Comparison of ENCODE assay signal across 10 cellular contexts in the genomic region with DNA sequence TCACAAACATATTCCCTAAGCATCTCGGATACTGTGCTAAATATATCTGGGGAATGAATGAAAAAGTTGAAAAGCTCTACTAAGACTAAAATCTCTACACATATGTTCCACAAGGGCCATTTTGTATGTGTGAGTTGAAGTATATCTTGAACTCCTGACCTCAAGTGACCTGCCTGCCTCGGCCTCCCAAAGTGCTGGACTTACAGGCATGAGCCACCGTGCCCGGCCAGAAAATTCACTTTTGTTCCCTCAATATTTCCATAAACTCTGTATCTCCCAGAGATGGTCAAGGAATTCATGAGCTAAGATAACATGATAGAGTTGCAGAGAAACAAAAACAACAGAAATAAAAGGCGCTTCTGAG. TPM values are rescaled to one million over a fixed set of nuclear protein-coding genes. Genes with fewer than 3 reads are reported as not detected.
A peak's percentile ranks its signal among the peaks of the same experiment; 100 is the strongest.
DNase-seq lines count a peak whose midpoint lies in the region; ATAC-seq, FAIRE-seq and TF ChIP-seq lines count a peak whose summit lies in the region.
"Had no signal": no experiment of that assay in that cellular context is flagged by ENCODE, and none has a peak within 500 bp of the region (broad histone marks: within the 10 kb centered on the region; RNA-seq: fewer than 3 reads in every experiment).

No MANE protein-coding gene starts in this region.

- peak overlapping the region; percentile 82 for H3K4me2 ChIP-seq in OCI-LY3 (ENCODE audit: low read length)
- H3K4me2 ChIP-seq in smooth muscle cell: peak overlapping the region; percentile 94

- H3K9ac ChIP-seq in OCI-LY3 (ENCODE audit: low read length) (no peak overlapping the region; the same call in 1 of the 2 replicates), endodermal cell (ENCODE audit: extremely low read depth, low read length, poor library complexity, severe bottlenecking) (no peak overlapping the region), smooth muscle cell (ENCODE audit: low read depth) (no peak overlapping the region)

- TF ChIP-seq CTCF in OCI-LY3 (IDR thresholded peaks at IDR 0.05; ENCODE audit: low read depth, low read length) (no peak), endodermal cell (conservative IDR thresholded peaks at IDR 0.05) (no peak), smooth muscle cell (IDR thresholded peaks at IDR 0.05; ENCODE audit: borderline replicate concordance, insufficient read depth, poor library complexity, severe bottlenecking) (no peak)

- peaks cover 24% of the 10 kb centered on the region for H3K36me3 Mint-ChIP-seq in activated CD4-positive, alpha-beta T cell treated with anti-CD3 and anti-CD28 coated beads, Interleukin-2, amount 10 ng/mL, durations not matched to agents 7 days and 5 days (ENCODE audit: low read depth)
- peaks cover 24% of the 10 kb centered on the region for H3K36me3 Mint-ChIP-seq in endodermal cell (ENCODE audit: low read depth)

- peak overlapping the region; percentile 78 for H3K4me3 ChIP-seq in OCI-LY3 (ENCODE audit: low read length)
- peak overlapping the region; percentile 99 for H3K4me3 ChIP-seq in endodermal cell (ENCODE audit: low read length)
- H3K4me3 ChIP-seq in smooth muscle cell: peak overlapping the region; percentile 84

- no peak overlapping the region for H3K27ac Mint-ChIP-seq in activated CD4-positive, alpha-beta T cell treated with anti-CD3 and anti-CD28 coated beads, Interleukin-2, amount 10 ng/mL, durations not matched to agents 7 days and 5 days
- no peak overlapping the region for H3K27ac Mint-ChIP-seq in endodermal cell

- H3K79me2 ChIP-seq in OCI-LY3 (ENCODE audit: low read length): peaks cover 43% of the 10 kb centered on the region
- H3K79me2 ChIP-seq in smooth muscle cell (ENCODE audit: low read depth): peaks cover 24% of the 10 kb centered on the region

- DNase-seq in activated CD4-positive, alpha-beta T cell treated with anti-CD3 and anti-CD28 coated beads, Interleukin-2, amount 10 ng/mL, durations not matched to agents 7 days and 5 days: no peak
- DNase-seq in activated CD4-positive, alpha-beta T cell treated with anti-CD3 and anti-CD28 coated beads for 48 hours: no peak
- DNase-seq in endodermal cell (no peak), smooth muscle cell (lab: John Stamatoyannopoulos, UW; ENCODE audit: unreplicated experiment) (no peak), frontal cortex (ENCODE audit: low spot score in 2 of 2) (no peak), T1000 (lab: John Stamatoyannopoulos, UW) (no peak)
- DNase-seq: NCI-H446 treated with DMSO at 0.1 percent for 48 hours had no signal

- H3K4me1 ChIP-seq in OCI-LY3 (ENCODE audit: low read length): peaks cover 19% of the 10 kb centered on the region
- peaks cover 3% of the 10 kb centered on the region for H3K4me1 ChIP-seq in endodermal cell (ENCODE audit: control insufficient read depth, insufficient read depth, low read length)
- peaks cover 41% of the 10 kb centered on the region for H3K4me1 ChIP-seq in smooth muscle cell (ENCODE audit: low read depth)

- no peak for ATAC-seq in GM21381 (IDR thresholded peaks at IDR 0.05; ENCODE audit: unreplicated experiment)

- H3K4me3 Mint-ChIP-seq in activated CD4-positive, alpha-beta T cell treated with anti-CD3 and anti-CD28 coated beads, Interleukin-2, amount 10 ng/mL, durations not matched to agents 7 days and 5 days: peak overlapping the region; percentile 94
- peak overlapping the region; percentile 94 for H3K4me3 Mint-ChIP-seq in endodermal cell

- H3K4me1 Mint-ChIP-seq in activated CD4-positive, alpha-beta T cell treated with anti-CD3 and anti-CD28 coated beads, Interleukin-2, amount 10 ng/mL, durations not matched to agents 7 days and 5 days: peaks cover 39% of the 10 kb centered on the region
- H3K4me1 Mint-ChIP-seq in endodermal cell: peaks cover 11% of the 10 kb centered on the region

- CTCF ChIA-PET in activated CD4-positive, alpha-beta T cell treated with anti-CD3 and anti-CD28 coated beads, Interleukin-2, amount 10 ng/mL, durations not matched to agents 7 days and 5 days (lab: Charles Lee): interaction anchor here (1.0 to 2.0 kb wide), 4 partner anchors 21 to 175 kb away, joined by 3 to 10 read pairs (median 4); partner anchors contain the start of gene LMBR1L

- POLR2A ChIA-PET in activated CD4-positive, alpha-beta T cell treated with anti-CD3 and anti-CD28 coated beads, Interleukin-2, amount 10 ng/mL, durations not matched to agents 7 days and 5 days (lab: Charles Lee): interaction anchor here (1.5 kb wide), 1 partner anchor 132 kb away, joined by 3 read pairs; the partner anchor contains the start of gene TUBA1B

- no peaks in the 10 kb centered on the region for H3K27me3 ChIP-seq in OCI-LY3 (ENCODE audit: low read depth, low read length)
- no peaks in the 10 kb centered on the region for H3K27me3 ChIP-seq in endodermal cell (ENCODE audit: control insufficient read depth, insufficient read depth, low read length, poor library complexity, severe bottlenecking)
- no peaks in the 10 kb centered on the region for H3K27me3 ChIP-seq in smooth muscle cell (ENCODE audit: low read depth)

- no peak overlapping the region for H2AFZ ChIP-seq in OCI-LY3 (ENCODE audit: low read depth, low read length)
- no peak overlapping the region for H2AFZ ChIP-seq in smooth muscle cell (ENCODE audit: low read depth)

- no peak overlapping the region for H3K27ac ChIP-seq in OCI-LY3 (ENCODE audit: low read length)
- no peak overlapping the region for H3K27ac ChIP-seq in endodermal cell (ENCODE audit: low read depth, low read length)
- no peak overlapping the region for H3K27ac ChIP-seq in smooth muscle cell (ENCODE audit: low read depth)

- H3F3A ChIP-seq in smooth muscle cell (ENCODE audit: low read depth): peaks cover 29% of the 10 kb centered on the region

- H3K27me3 Mint-ChIP-seq in activated CD4-positive, alpha-beta T cell treated with anti-CD3 and anti-CD28 coated beads, Interleukin-2, amount 10 ng/mL, durations not matched to agents 7 days and 5 days: no peaks in the 10 kb centered on the region
- no peaks in the 10 kb centered on the region for H3K27me3 Mint-ChIP-seq in endodermal cell (ENCODE audit: insufficient read depth)
- H3K27me3 Mint-ChIP-seq: activated naive CD4-positive, alpha-beta T cell treated with anti-CD3 and anti-CD28 coated beads, Interleukin-2, amount 50 U/mL, for 24 hours had no signal

- 93 to 100% methylated on average over 1 to 4 of the region's 5 CpGs for WGBS in endodermal cell (ENCODE audit: insufficient coverage in 1 of 2, insufficient read length in 1 of 2), 2 experiments
- 91% methylated on average over 5 of the region's 5 CpGs for WGBS in smooth muscle cell (ENCODE audit: low lambda C conversion rate)

- H3K9me3 ChIP-seq in OCI-LY3 (ENCODE audit: insufficient read depth, low read length) (no peaks in the 10 kb centered on the region), endodermal cell (ENCODE audit: control insufficient read depth, low read length) (no peaks in the 10 kb centered on the region), smooth muscle cell (replicated peaks; ENCODE audit: low read depth) (no peaks in the 10 kb centered on the region)

- H4K20me1 ChIP-seq in OCI-LY3 (ENCODE audit: insufficient read depth, low read length) (peaks cover 20% of the 10 kb centered on the region), smooth muscle cell (ENCODE audit: low read depth) (peaks cover 27% of the 10 kb centered on the region)

- H3K9me3 Mint-ChIP-seq in activated CD4-positive, alpha-beta T cell treated with anti-CD3 and anti-CD28 coated beads, Interleukin-2, amount 10 ng/mL, durations not matched to agents 7 days and 5 days: no peaks in the 10 kb centered on the region
- peaks cover 18% of the 10 kb centered on the region for H3K9me3 Mint-ChIP-seq in endodermal cell
- H3K9me3 Mint-ChIP-seq: activated naive CD4-positive, alpha-beta T cell treated with anti-CD3 and anti-CD28 coated beads, Interleukin-2, amount 50 U/mL, for 24 hours had no signal

- FAIRE-seq in frontal cortex (lab: Jason Lieb, UNC): no peak

- H3K36me3 ChIP-seq in OCI-LY3 (replicated peaks; ENCODE audit: low read depth, low read length) (peaks cover 22% of the 10 kb centered on the region), endodermal cell (ENCODE audit: control insufficient read depth, insufficient read depth, low read length) (peaks cover 20% of the 10 kb centered on the region), smooth muscle cell (ENCODE audit: low read depth) (no peaks in the 10 kb centered on the region)

RNA-seq across cellular contexts. Expression of gene TUBA1C, which starts 1.5 kb away (rescaled TPM):
- total RNA-seq in activated CD4-positive, alpha-beta T cell treated with anti-CD3 and anti-CD28 coated beads, Interleukin-2, amount 10 ng/mL, durations not matched to agents 7 days and 5 days: 100 to 1,000 TPM; 246 to 278 TPM
- total RNA-seq in endodermal cell (100 to 1,000 TPM; 600 to 684 TPM), smooth muscle cell (538 and 586 TPM in 2 replicates), frontal cortex (55.0 TPM)
- polyA plus RNA-seq in endodermal cell (2013, experiment 1 of 2): 567 TPM
- polyA plus RNA-seq in endodermal cell (2013, experiment 2 of 2): 581 TPM
- polyA plus RNA-seq in smooth muscle cell: 280 and 284 TPM in 2 replicates

RNA-seq across cellular contexts. Expression of gene PRPH, which starts 31.6 kb away (rescaled TPM):
- total RNA-seq in activated CD4-positive, alpha-beta T cell treated with anti-CD3 and anti-CD28 coated beads, Interleukin-2, amount 10 ng/mL, durations not matched to agents 7 days and 5 days: not detected
- under 1 TPM; 0.42 to 0.51 TPM for total RNA-seq in endodermal cell
- polyA plus RNA-seq in endodermal cell (2013, experiment 1 of 2): 18.3 TPM
- polyA plus RNA-seq in endodermal cell (2013, experiment 2 of 2): 16.8 TPM
- total RNA-seq in smooth muscle cell: not detected in 2 replicates
- polyA plus RNA-seq in smooth muscle cell: 0.43 TPM in 1 of 2 replicates, not detected in the other
- 0.82 TPM for total RNA-seq in frontal cortex

RNA-seq across cellular contexts. Expression of gene TROAP, which starts 59.7 kb away (rescaled TPM):
- 100 to 1,000 TPM; 111 to 115 TPM for total RNA-seq in activated CD4-positive, alpha-beta T cell treated with anti-CD3 and anti-CD28 coated beads, Interleukin-2, amount 10 ng/mL, durations not matched to agents 7 days and 5 days
- total RNA-seq in endodermal cell: 10 to 100 TPM; 60.5 to 87.4 TPM
- 89.3 TPM for polyA plus RNA-seq in endodermal cell (2013, experiment 1 of 2)
- polyA plus RNA-seq in endodermal cell (2013, experiment 2 of 2): 86.0 TPM
- total RNA-seq in smooth muscle cell: 2.6 and 3.7 TPM in 2 replicates
- 8.5 and 10.2 TPM in 2 replicates for polyA plus RNA-seq in smooth muscle cell
- 2.9 TPM for total RNA-seq in frontal cortex

Comparison
In these comparisons a context has a peak if more than half of its experiments do, and no peak if none do; other contexts are left out.
1. RNA of gene TROAP, which starts 59.7 kb away (total RNA-seq): 111 to 115 TPM in activated CD4-positive, alpha-beta T cell treated with anti-CD3 and anti-CD28 coated beads, Interleukin-2, amount 10 ng/mL, durations not matched to agents 7 days and 5 days and 60.5 to 87.4 TPM in endodermal cell; 2.6 to 3.7 TPM in smooth muscle cell and 2.9 TPM in frontal cortex (single experiment); every median in the first group is over 10 times any median in the second.
2. Peak in every context shown above with its lines, with median percentiles within 50 percentile points of each other: H3K4me3 ChIP-seq.